9 cellular contexts compared by ENCODE assay signal in genomic region chr5:170000155-170000554, GRCh38. TPM values are rescaled to one million over a fixed set of nuclear protein-coding genes. Genes with fewer than 3 reads are reported as not detected.
"Had no signal": no experiment of that assay in that cellular context is flagged by ENCODE, and none has a peak within 500 bp of the region (broad histone marks: within the 10 kb centered on the region; RNA-seq: fewer than 3 reads in every experiment).

No MANE protein-coding gene starts in this region.

- DNase-seq: GDM1, GF-D8 had no signal

- H3K4me3 ChIP-seq: GM12878 had no signal

- ATAC-seq: GM12878 had no signal

- FAIRE-seq: G401.6, GM12878, GM12891, GM12892, GM18507, GM19239 had no signal

RNA-seq across cellular contexts. Expression of gene INSYN2B, which starts 19.9 kb away (rescaled TPM):
- total RNA-seq: G401, GM12878 had no signal
